In genomic region chr2:177265834-177266817, GRCh38 we compare ENCODE assay signal across 1 cellular context.
TF ChIP-seq lines count a peak whose summit lies in the region.

No MANE protein-coding gene starts in this region.

TF ChIP-seq in H1, 55 proteins besides CTCF, POLR2A, EP300 and RAD21 (continued from another document):
- TF ChIP-seq RXRA (IDR thresholded peaks at IDR 0.05; ENCODE audit: insufficient read depth, low read depth, low read length) (no peak), NANOG (IDR thresholded peaks at IDR 0.05; ENCODE audit: insufficient read depth, low read depth, low read length, poor library complexity, severe bottlenecking) (no peak), USF2 (IDR thresholded peaks at IDR 0.05; ENCODE audit: low read length) (no peak), BACH1 (IDR thresholded peaks at IDR 0.05; ENCODE audit: low read length) (no peak), FOSL1 (IDR thresholded peaks at IDR 0.05; ENCODE audit: insufficient read depth, low read depth, low read length) (no peak), SIRT6 (IDR thresholded peaks at IDR 0.05; ENCODE audit: low read length) (no peak), MAFK (IDR thresholded peaks at IDR 0.05; ENCODE audit: low read depth, low read length) (no peak), SP4 (IDR thresholded peaks at IDR 0.05; ENCODE audit: low read length) (no peak), SUZ12 (IDR thresholded peaks at IDR 0.05; ENCODE audit: low read length) (no peak), YY1 (IDR thresholded peaks at IDR 0.05; ENCODE audit: low read depth, low read length) (no peak), POLR2AphosphoS5 (IDR thresholded peaks at IDR 0.05; ENCODE audit: low read depth, low read length) (no peak)
